In the genomic region with DNA sequence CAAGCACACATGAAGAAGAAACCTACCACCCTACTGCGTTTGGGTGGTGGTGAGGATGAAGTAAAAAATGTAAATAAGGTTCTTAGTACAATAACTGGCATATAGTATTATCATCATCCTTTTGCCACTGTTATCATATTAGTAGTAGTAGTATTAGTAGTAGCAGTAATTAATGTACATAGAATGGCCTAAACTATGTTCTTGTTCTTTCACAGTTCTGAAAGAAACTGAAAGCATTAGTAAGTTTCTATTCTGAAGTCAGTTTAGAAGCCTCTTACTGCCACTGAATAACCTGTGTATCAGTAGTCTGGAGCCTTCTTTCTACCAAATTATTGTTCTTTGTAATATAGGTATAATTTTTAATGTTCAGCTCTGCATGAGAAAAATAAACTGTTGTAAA, we compare ENCODE assay signal across 22 cellular contexts. TPM values are rescaled to one million over a fixed set of nuclear protein-coding genes. Genes with fewer than 3 reads are reported as not detected.
DNase-seq lines count a peak whose midpoint lies in the region; ATAC-seq and TF ChIP-seq lines count a peak whose summit lies in the region.
"Had no signal": no experiment of that assay in that cellular context is flagged by ENCODE, and none has a peak within 500 bp of the region (broad histone marks: within the 10 kb centered on the region; RNA-seq: fewer than 3 reads in every experiment).

No MANE protein-coding gene starts in this region.

- ATAC-seq in GM18870 (IDR thresholded peaks at IDR 0.05; ENCODE audit: unreplicated experiment) = peak; percentile 78
- peak; percentile 50 for ATAC-seq in GM21786 (IDR thresholded peaks at IDR 0.05; ENCODE audit: unreplicated experiment)
- ATAC-seq in HG03354 (IDR thresholded peaks at IDR 0.05; ENCODE audit: poor library complexity, severe bottlenecking, unreplicated experiment) = peak; percentile 71

- no peak for TF ChIP-seq CTCF in neural progenitor cell (IDR thresholded peaks at IDR 0.05)

- no peaks in the 10 kb centered on the region for H3K79me2 ChIP-seq in neural progenitor cell (ENCODE audit: low read depth)

- H3K36me3 Mint-ChIP-seq in neural progenitor cell = peaks cover 22% of the 10 kb centered on the region
- H3K36me3 Mint-ChIP-seq: CD4-positive, alpha-beta memory T cell; IgD-negative memory B cell had no signal

- no peaks in the 10 kb centered on the region for H3K27me3 Mint-ChIP-seq in neural progenitor cell (ENCODE audit: insufficient read depth, low read depth)
- H3K27me3 Mint-ChIP-seq: B cell; CD4-positive, alpha-beta memory T cell had no signal

- H3K4me1 ChIP-seq in neural progenitor cell = peaks cover 17% of the 10 kb centered on the region

- H3K9me3 ChIP-seq in neural progenitor cell (ENCODE audit: low read depth) = no peaks in the 10 kb centered on the region

- no peak overlapping the region for H3K4me3 Mint-ChIP-seq in neural progenitor cell
- H3K4me3 Mint-ChIP-seq: B cell; CD4-positive, alpha-beta memory T cell; IgD-negative memory B cell had no signal

- no peaks in the 10 kb centered on the region for H3K9me3 Mint-ChIP-seq in neural progenitor cell

- no peak overlapping the region for H3K4me3 ChIP-seq in neural progenitor cell
- H3K4me3 ChIP-seq: GM23248 had no signal

- H3K27ac Mint-ChIP-seq in neural progenitor cell = peak overlapping the region; percentile 68
- H3K27ac Mint-ChIP-seq: B cell; CD4-positive, alpha-beta memory T cell; IgD-negative memory B cell had no signal

- H3K4me1 Mint-ChIP-seq in neural progenitor cell = peaks cover 49% of the 10 kb centered on the region
- H3K4me1 Mint-ChIP-seq: B cell; CD4-positive, alpha-beta memory T cell; IgD-negative memory B cell had no signal

- H3K36me3 ChIP-seq in neural progenitor cell = no peaks in the 10 kb centered on the region

- H3K27me3 ChIP-seq in neural progenitor cell = no peaks in the 10 kb centered on the region

- no peak overlapping the region for H3K27ac ChIP-seq in neural progenitor cell
- H3K27ac ChIP-seq: GM23248 had no signal

- H3F3A ChIP-seq in neural progenitor cell (ENCODE audit: low read depth) = no peaks in the 10 kb centered on the region

- no peak overlapping the region for H3K9ac ChIP-seq in neural progenitor cell
- H3K9ac ChIP-seq: GM23248 had no signal

- H4K20me1 ChIP-seq in neural progenitor cell (ENCODE audit: low read depth) = no peaks in the 10 kb centered on the region

- H2AFZ ChIP-seq in neural progenitor cell (replicated peaks) = no peak overlapping the region
- H2AFZ ChIP-seq: GM23248 had no signal

- no peak overlapping the region for H3K4me2 ChIP-seq in neural progenitor cell

- DNase-seq in neural progenitor cell (ENCODE audit: low spot score) (no peak), hypothalamus (lab: John Stamatoyannopoulos, UW) (no peak), iPS-NIHi7 (ENCODE audit: extremely low spot score) (no peak), NK-92 (lab: John Stamatoyannopoulos, UW; ENCODE audit: unreplicated experiment) (no peak)
- no peak for DNase-seq in stimulated activated CD4-positive, alpha-beta T cell treated with anti-CD3 and anti-CD28 coated beads, Interleukin-4, amount 100 ng/mL, for 24 hours
- DNase-seq: ACHN; CD4-positive, alpha-beta memory T cell; GF-D8; GM23248; NCI-H1436; NCI-H2081 treated with DMSO at 0.1 percent for 48 hours; NCI-H526; NK-92 treated with Interleukin-12 subunit alpha and Interleukin-12 subunit beta, amount 100 ng/mL, for 24 hours; OCI-M1; T-helper 9 cell had no signal

RNA-seq across cellular contexts. Expression of gene COL4A6, which starts 21.0 kb away (rescaled TPM):
- 40.5 and 62.6 TPM in 2 replicates for total RNA-seq in neural progenitor cell (ENCODE audit: low replicate concordance)
- total RNA-seq: B cell; CD4-positive, alpha-beta memory T cell; GM23248; HT-29; SK-MEL-5 had no signal

RNA-seq across cellular contexts. Expression of gene COL4A5, which starts 22.4 kb away (rescaled TPM):
- 104 and 115 TPM in 2 replicates for total RNA-seq in neural progenitor cell (ENCODE audit: low replicate concordance)
- total RNA-seq: B cell; CD4-positive, alpha-beta memory T cell; HT-29 had no signal
